In the genomic region with DNA sequence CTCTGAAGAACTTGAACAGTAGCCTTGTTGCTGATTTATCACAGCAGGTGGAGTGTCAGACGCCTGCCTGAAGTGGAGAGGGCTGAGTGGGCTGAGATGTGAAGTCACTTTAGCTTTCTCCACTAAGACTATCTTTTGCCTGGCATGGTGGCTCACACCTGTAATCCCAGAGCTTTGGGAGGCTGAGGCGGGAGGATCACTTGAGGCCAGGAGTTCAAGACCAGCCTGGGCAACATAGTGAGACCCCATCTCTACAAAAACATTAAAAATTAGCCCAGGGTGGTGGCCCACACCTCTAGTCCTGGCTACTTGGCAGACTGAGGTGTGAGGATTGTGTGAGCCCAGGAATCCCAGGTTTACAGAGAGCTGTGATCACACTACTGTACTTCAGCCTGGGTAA, we compare ENCODE assay signal across 19 cellular contexts.
DNase-seq lines count a peak whose midpoint lies in the region; ATAC-seq and TF ChIP-seq lines count a peak whose summit lies in the region.
"Had no signal": no experiment of that assay in that cellular context is flagged by ENCODE, and none has a peak within 500 bp of the region (broad histone marks: within the 10 kb centered on the region; RNA-seq: fewer than 3 reads in every experiment).

No MANE protein-coding gene starts in this region.

- H3K27ac ChIP-seq in mammary epithelial cell (ENCODE audit: insufficient read depth, low read depth, low read length) (no peak overlapping the region), breast epithelium (no peak overlapping the region)
- H3K27ac ChIP-seq: 22Rv1, BLaER1, C4-2B had no signal

- no TSS peak for BruUV-seq in mammary epithelial cell (replicated peaks; lab: Mats Ljungman, UMichigan)

- TF ChIP-seq CTCF in mammary epithelial cell (conservative IDR thresholded peaks at IDR 0.05 in 1 of 2, IDR thresholded peaks at IDR 0.05 in 1 of 2; ENCODE audit: extremely low read depth in 1 of 2, insufficient read depth in 1 of 2, low read depth in 1 of 2, low read length in 2 of 2) (no peak), breast epithelium (IDR thresholded peaks at IDR 0.05) (no peak)

- 100% methylated on average over 2 of the region's 2 CpGs for WGBS in mammary epithelial cell (ENCODE audit: low coverage, missing lambda C conversion rate)

- no peaks in the 10 kb centered on the region for H4K20me1 ChIP-seq in mammary epithelial cell (ENCODE audit: insufficient read depth, low read length)
- H4K20me1 ChIP-seq: BLaER1 had no signal

- H3K79me2 ChIP-seq in mammary epithelial cell (ENCODE audit: insufficient read depth, low read length) = no peaks in the 10 kb centered on the region

- ATAC-seq in GM18498 (IDR thresholded peaks at IDR 0.05; ENCODE audit: unreplicated experiment) (no peak), GM21515 (IDR thresholded peaks at IDR 0.05; ENCODE audit: unreplicated experiment) (no peak)
- ATAC-seq: CD8-positive, alpha-beta T cell; GM23338 had no signal

- DNase-seq in DMS53 (lab: John Stamatoyannopoulos, UW) (peak; percentile 20), DMS53 treated with DMSO at 0.1 percent for 48 hours (lab: John Stamatoyannopoulos, UW; ENCODE audit: unreplicated experiment) (no peak), mammary epithelial cell (peak; percentile 6), breast epithelium (ENCODE audit: low spot score in 2 of 2) (no peak), islet precursor cell (peak; percentile 15), posterior vena cava (ENCODE audit: low spot score) (no peak)
- DNase-seq: Caco-2; CD4-positive, CD25-positive, alpha-beta regulatory T cell; CD8-positive, alpha-beta T cell; DMS153; DMS79 treated with DMSO at 0.1 percent for 48 hours; GF-D8 had no signal

- dilution Hi-C loops in mammary epithelial cell (cut with HindIII; ENCODE audit: low sequenced_read_pairs) = no loop called here

- H3K9ac ChIP-seq in mammary epithelial cell (ENCODE audit: insufficient read depth, low read length) = no peak overlapping the region
- H3K9ac ChIP-seq: BLaER1 had no signal

- intact Hi-C loops in mammary epithelial cell (cut with micrococcal nuclease) = no loop called here
- intact Hi-C loops in breast epithelium (cut with DNase I; ENCODE audit: low total_unique reads) = no loop called here
- intact Hi-C loops in posterior vena cava (cut with DNase I) = no loop called here

- in situ Hi-C loops in mammary epithelial cell (cut with MboI; ENCODE audit: low sequenced_read_pairs in 2 of 2) = no loop called here

- peaks cover 62% of the 10 kb centered on the region for H3K36me3 ChIP-seq in mammary epithelial cell (ENCODE audit: insufficient read depth, low read length)
- H3K36me3 ChIP-seq in breast epithelium = no peaks in the 10 kb centered on the region
- H3K36me3 ChIP-seq: BLaER1, HAP-1 had no signal

- H3K9me3 ChIP-seq in mammary epithelial cell (replicated peaks; ENCODE audit: insufficient read depth, low read length) (no peaks in the 10 kb centered on the region), breast epithelium (no peaks in the 10 kb centered on the region)
- H3K9me3 ChIP-seq: BLaER1, Caco-2, HAP-1 had no signal

- H3K4me1 ChIP-seq in mammary epithelial cell (ENCODE audit: insufficient read depth, low read length) = no peaks in the 10 kb centered on the region
- no peaks in the 10 kb centered on the region for H3K4me1 ChIP-seq in breast epithelium
- H3K4me1 ChIP-seq: BLaER1, Caco-2 had no signal

- H3K27me3 ChIP-seq in mammary epithelial cell (ENCODE audit: insufficient read depth, low read length) (no peaks in the 10 kb centered on the region), breast epithelium (no peaks in the 10 kb centered on the region)
- H3K27me3 ChIP-seq: BLaER1 had no signal

- H3K4me3 ChIP-seq in mammary epithelial cell (replicated peaks in 1 of 3; ENCODE audit: insufficient read depth in 1 of 3, low read depth in 2 of 3, low read length in 3 of 3) (no peak overlapping the region), breast epithelium (no peak overlapping the region)
- H3K4me3 ChIP-seq: BLaER1, GM23338, HAP-1 had no signal

- no peak for TF ChIP-seq POLR2A in breast epithelium (IDR thresholded peaks at IDR 0.05)

- CTCF ChIA-PET in mammary epithelial cell (lab: Charles Lee; ENCODE audit: low non-redundant PET) = no interaction called here

- H3K4me2 ChIP-seq in mammary epithelial cell (ENCODE audit: insufficient read depth, low read depth, low read length) = no peak overlapping the region
- H3K4me2 ChIP-seq: BLaER1, GM23338 had no signal

- no peak overlapping the region for H2AFZ ChIP-seq in mammary epithelial cell (ENCODE audit: low read depth, low read length)
- H2AFZ ChIP-seq: GM23338 had no signal

Comparison
In these comparisons a context has a peak if more than half of its experiments do, and no peak if none do; other contexts are left out.
1. DNase-seq: peak in DMS53 (single experiment), mammary epithelial cell (single experiment) and islet precursor cell (single experiment); none in DMS53 treated with DMSO at 0.1 percent for 48 hours (single experiment), breast epithelium (0 of 2) and posterior vena cava (single experiment).